ENCODE assay signal across 1 cellular context in the genomic region with DNA sequence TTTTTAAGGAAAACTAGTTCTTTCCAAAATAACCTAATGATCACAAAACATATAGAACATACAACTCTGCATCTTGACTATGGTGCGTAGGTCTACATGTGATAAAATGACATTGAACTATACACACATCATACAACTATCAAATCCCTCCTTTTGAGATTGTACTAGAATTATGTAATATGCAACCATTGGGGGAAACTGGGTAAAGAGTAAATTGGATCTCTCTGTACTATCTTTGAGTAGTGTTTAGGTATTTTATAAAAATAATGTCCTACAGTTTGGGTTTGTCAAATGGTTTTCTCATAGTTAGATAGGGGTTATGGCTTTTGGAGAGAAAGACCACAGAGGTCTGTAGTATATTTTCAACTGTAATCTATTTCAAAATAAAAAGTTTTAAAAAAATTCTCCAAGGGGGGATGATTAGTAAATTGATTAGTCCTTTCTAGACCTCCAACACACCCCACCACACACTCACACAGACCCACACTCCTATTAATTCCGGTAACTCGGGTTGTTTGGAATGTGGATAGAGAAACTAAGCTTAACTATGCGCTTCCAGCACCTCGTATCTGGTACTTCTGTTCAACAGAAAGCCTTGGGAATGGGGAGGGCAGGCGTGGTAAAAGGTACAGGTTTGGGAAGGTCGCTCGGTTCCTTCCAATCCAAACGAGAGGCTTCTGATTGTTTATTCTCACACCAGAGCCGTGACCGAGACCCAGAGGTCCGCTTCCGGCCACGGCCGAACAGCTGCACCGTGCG.
A peak's percentile ranks its signal among the peaks of the same experiment; 100 is the strongest.
TF ChIP-seq lines count a peak whose summit lies in the region.

No MANE protein-coding gene starts in this region.

TF ChIP-seq in K562, 482 proteins besides CTCF, POLR2A, EP300 and RAD21 (continued from another document and continues in another):
- no peak for TF ChIP-seq ELF4 (CRISPR knock-in tag; IDR thresholded peaks at IDR 0.05)
- TF ChIP-seq ETS2 (tag; IDR thresholded peaks at IDR 0.05; ENCODE audit: borderline replicate concordance, poor library complexity, severe bottlenecking) = no peak
- TF ChIP-seq FOXP4 (CRISPR knock-in tag; IDR thresholded peaks at IDR 0.05; ENCODE audit: borderline replicate concordance) = 0 out of 2 replicates have a peak, but pooled peaks have one; percentile 35
- peak; percentile 77; the same call in 1 of the 2 replicates for TF ChIP-seq ZC3H4 (CRISPR knock-in tag; IDR thresholded peaks at IDR 0.05; ENCODE audit: borderline replicate concordance)
- TF ChIP-seq TEAD1 (CRISPR knock-in tag; IDR thresholded peaks at IDR 0.05) = no peak
- TF ChIP-seq XRCC5 (IDR thresholded peaks at IDR 0.05; ENCODE audit: low read depth, low read length) = no peak
- TF ChIP-seq ZNF311 (CRISPR knock-in tag; IDR thresholded peaks at IDR 0.05) = no peak
- TF ChIP-seq, protein P1, sequence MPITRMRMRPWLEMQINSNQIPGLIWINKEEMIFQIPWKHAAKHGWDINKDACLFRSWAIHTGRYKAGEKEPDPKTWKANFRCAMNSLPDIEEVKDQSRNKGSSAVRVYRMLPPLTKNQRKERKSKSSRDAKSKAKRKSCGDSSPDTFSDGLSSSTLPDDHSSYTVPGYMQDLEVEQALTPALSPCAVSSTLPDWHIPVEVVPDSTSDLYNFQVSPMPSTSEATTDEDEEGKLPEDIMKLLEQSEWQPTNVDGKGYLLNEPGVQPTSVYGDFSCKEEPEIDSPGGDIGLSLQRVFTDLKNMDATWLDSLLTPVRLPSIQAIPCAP (CRISPR knock-in tag; IDR thresholded peaks at IDR 0.05; ENCODE audit: borderline replicate concordance) = no peak
- no peak for TF ChIP-seq ZKSCAN3 (CRISPR knock-in tag; IDR thresholded peaks at IDR 0.05)
- TF ChIP-seq HMGXB4 (CRISPR knock-in tag; IDR thresholded peaks at IDR 0.05) = no peak
- no peak for TF ChIP-seq POU5F1 (IDR thresholded peaks at IDR 0.05; ENCODE audit: borderline replicate concordance, low read depth, low read length, partially characterized antibody)
- 0 out of 2 replicates have a peak, but pooled peaks have one; percentile 34 for TF ChIP-seq NFRKB (IDR thresholded peaks at IDR 0.05; ENCODE audit: low read depth)
- TF ChIP-seq CLOCK (CRISPR knock-in tag; IDR thresholded peaks at IDR 0.05; ENCODE audit: borderline replicate concordance) = no peak
- TF ChIP-seq ELF1 (tag; IDR thresholded peaks at IDR 0.05) = no peak
- TF ChIP-seq ZNF609 (CRISPR knock-in tag; IDR thresholded peaks at IDR 0.05; ENCODE audit: borderline replicate concordance) = no peak
- no peak for TF ChIP-seq BRD9 (IDR thresholded peaks at IDR 0.05; ENCODE audit: low read depth, partially characterized antibody)
- no peak for TF ChIP-seq ZNF696 (CRISPR knock-in tag; conservative IDR thresholded peaks at IDR 0.05)
- TF ChIP-seq, protein P2, sequence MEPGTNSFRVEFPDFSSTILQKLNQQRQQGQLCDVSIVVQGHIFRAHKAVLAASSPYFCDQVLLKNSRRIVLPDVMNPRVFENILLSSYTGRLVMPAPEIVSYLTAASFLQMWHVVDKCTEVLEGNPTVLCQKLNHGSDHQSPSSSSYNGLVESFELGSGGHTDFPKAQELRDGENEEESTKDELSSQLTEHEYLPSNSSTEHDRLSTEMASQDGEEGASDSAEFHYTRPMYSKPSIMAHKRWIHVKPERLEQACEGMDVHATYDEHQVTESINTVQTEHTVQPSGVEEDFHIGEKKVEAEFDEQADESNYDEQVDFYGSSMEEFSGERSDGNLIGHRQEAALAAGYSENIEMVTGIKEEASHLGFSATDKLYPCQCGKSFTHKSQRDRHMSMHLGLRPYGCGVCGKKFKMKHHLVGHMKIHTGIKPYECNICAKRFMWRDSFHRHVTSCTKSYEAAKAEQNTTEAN (CRISPR knock-in tag; IDR thresholded peaks at IDR 0.05) = no peak
- no peak for TF ChIP-seq ZNF140 (CRISPR knock-in tag; IDR thresholded peaks at IDR 0.05)
- TF ChIP-seq GABPB2 (CRISPR knock-in tag; conservative IDR thresholded peaks at IDR 0.05) = no peak
- no peak for TF ChIP-seq HIVEP1 (CRISPR knock-in tag; IDR thresholded peaks at IDR 0.05)
- no peak for TF ChIP-seq SAFB (IDR thresholded peaks at IDR 0.05; ENCODE audit: borderline replicate concordance, low read depth, low read length)
- no peak for TF ChIP-seq CCNT2 (IDR thresholded peaks at IDR 0.05; ENCODE audit: borderline replicate concordance, extremely low read depth, insufficient read length, low read depth, low read length)
- TF ChIP-seq ZNF408 (CRISPR knock-in tag; IDR thresholded peaks at IDR 0.05; ENCODE audit: low read depth) = no peak
- TF ChIP-seq, protein P3, sequence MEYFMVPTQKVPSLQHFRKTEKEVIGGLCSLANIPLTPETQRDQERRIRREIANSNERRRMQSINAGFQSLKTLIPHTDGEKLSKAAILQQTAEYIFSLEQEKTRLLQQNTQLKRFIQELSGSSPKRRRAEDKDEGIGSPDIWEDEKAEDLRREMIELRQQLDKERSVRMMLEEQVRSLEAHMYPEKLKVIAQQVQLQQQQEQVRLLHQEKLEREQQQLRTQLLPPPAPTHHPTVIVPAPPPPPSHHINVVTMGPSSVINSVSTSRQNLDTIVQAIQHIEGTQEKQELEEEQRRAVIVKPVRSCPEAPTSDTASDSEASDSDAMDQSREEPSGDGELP (CRISPR knock-in tag; IDR thresholded peaks at IDR 0.05; ENCODE audit: borderline replicate concordance) = no peak
- TF ChIP-seq, protein P4, sequence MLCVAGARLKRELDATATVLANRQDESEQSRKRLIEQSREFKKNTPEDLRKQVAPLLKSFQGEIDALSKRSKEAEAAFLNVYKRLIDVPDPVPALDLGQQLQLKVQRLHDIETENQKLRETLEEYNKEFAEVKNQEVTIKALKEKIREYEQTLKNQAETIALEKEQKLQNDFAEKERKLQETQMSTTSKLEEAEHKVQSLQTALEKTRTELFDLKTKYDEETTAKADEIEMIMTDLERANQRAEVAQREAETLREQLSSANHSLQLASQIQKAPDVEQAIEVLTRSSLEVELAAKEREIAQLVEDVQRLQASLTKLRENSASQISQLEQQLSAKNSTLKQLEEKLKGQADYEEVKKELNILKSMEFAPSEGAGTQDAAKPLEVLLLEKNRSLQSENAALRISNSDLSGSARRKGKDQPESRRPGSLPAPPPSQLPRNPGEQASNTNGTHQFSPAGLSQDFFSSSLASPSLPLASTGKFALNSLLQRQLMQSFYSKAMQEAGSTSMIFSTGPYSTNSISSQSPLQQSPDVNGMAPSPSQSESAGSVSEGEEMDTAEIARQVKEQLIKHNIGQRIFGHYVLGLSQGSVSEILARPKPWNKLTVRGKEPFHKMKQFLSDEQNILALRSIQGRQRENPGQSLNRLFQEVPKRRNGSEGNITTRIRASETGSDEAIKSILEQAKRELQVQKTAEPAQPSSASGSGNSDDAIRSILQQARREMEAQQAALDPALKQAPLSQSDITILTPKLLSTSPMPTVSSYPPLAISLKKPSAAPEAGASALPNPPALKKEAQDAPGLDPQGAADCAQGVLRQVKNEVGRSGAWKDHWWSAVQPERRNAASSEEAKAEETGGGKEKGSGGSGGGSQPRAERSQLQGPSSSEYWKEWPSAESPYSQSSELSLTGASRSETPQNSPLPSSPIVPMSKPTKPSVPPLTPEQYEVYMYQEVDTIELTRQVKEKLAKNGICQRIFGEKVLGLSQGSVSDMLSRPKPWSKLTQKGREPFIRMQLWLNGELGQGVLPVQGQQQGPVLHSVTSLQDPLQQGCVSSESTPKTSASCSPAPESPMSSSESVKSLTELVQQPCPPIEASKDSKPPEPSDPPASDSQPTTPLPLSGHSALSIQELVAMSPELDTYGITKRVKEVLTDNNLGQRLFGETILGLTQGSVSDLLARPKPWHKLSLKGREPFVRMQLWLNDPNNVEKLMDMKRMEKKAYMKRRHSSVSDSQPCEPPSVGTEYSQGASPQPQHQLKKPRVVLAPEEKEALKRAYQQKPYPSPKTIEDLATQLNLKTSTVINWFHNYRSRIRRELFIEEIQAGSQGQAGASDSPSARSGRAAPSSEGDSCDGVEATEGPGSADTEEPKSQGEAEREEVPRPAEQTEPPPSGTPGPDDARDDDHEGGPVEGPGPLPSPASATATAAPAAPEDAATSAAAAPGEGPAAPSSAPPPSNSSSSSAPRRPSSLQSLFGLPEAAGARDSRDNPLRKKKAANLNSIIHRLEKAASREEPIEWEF (CRISPR knock-in tag; IDR thresholded peaks at IDR 0.05) = no peak
- no peak for TF ChIP-seq STAT5A (IDR thresholded peaks at IDR 0.05; ENCODE audit: borderline replicate concordance, low read length)
- 0 out of 4 replicates have a peak, but pooled peaks of 1 of the 2 experiments have one; percentile 22 for TF ChIP-seq FOXK2 (conservative IDR thresholded peaks at IDR 0.05 in 1 of 2, IDR thresholded peaks at IDR 0.05 in 1 of 2; ENCODE audit: low read depth in 2 of 2)
- no peak for TF ChIP-seq ZNF830 (CRISPR knock-in tag; IDR thresholded peaks at IDR 0.05)
- TF ChIP-seq TSC22D4 (tag; IDR thresholded peaks at IDR 0.05) = no peak
- no peak for TF ChIP-seq HDAC8 (tag; IDR thresholded peaks at IDR 0.05)
- no peak for TF ChIP-seq TAF7 (tag; IDR thresholded peaks at IDR 0.05)
